In genomic region chr4:112652216-112652615, GRCh38 we compare ENCODE assay signal across 21 cellular contexts. TPM values are rescaled to one million over a fixed set of nuclear protein-coding genes. Genes with fewer than 3 reads are reported as not detected.
DNase-seq lines count a peak whose midpoint lies in the region; ATAC-seq and TF ChIP-seq lines count a peak whose summit lies in the region.
"Had no signal": no experiment of that assay in that cellular context is flagged by ENCODE, and none has a peak within 500 bp of the region (broad histone marks: within the 10 kb centered on the region; RNA-seq: fewer than 3 reads in every experiment).

No MANE protein-coding gene starts in this region.

- no peak overlapping the region for H2AFZ ChIP-seq in neuronal stem cell (ENCODE audit: low read length)

- no peak overlapping the region for H2BK12ac ChIP-seq in neuronal stem cell (ENCODE audit: low read length)

- H3K36me3 ChIP-seq in HUES48 (ENCODE audit: control insufficient read depth, insufficient read depth, low read length) (peaks cover 39% of the 10 kb centered on the region), ectodermal cell (ENCODE audit: control insufficient read depth, insufficient read depth, low read length) (peaks cover 5% of the 10 kb centered on the region), iPS DF 6.9 (ENCODE audit: control insufficient read depth, insufficient read depth, low read length) (peaks cover 8% of the 10 kb centered on the region; the same call in 1 of the 2 replicates), neuronal stem cell (replicated peaks in 1 of 2; ENCODE audit: control insufficient read depth in 2 of 2, insufficient read depth in 2 of 2, low read length in 2 of 2) (peaks cover 2 to 93% of the 10 kb centered on the region in 2 donors)

- H3K18ac ChIP-seq in neuronal stem cell (ENCODE audit: low read length) = no peak overlapping the region

- no peaks in the 10 kb centered on the region for H3K9me3 ChIP-seq in HUES48 (ENCODE audit: control insufficient read depth, insufficient read depth, low read length)
- no peaks in the 10 kb centered on the region for H3K9me3 ChIP-seq in ectodermal cell (ENCODE audit: control insufficient read depth, low read length)
- H3K9me3 ChIP-seq in iPS DF 6.9 (ENCODE audit: control insufficient read depth, insufficient read depth, low read length) = no peaks in the 10 kb centered on the region
- no peaks in the 10 kb centered on the region for H3K9me3 ChIP-seq in neuronal stem cell (replicated peaks in 1 of 2; ENCODE audit: control insufficient read depth in 2 of 2, insufficient read depth in 1 of 2, low read depth in 1 of 2, low read length in 2 of 2)
- H3K9me3 ChIP-seq: BE2C had no signal

- WGBS in ectodermal cell, 2 experiments = no CpG with 5 or more reads among the region's 1 CpG
- WGBS in iPS DF 6.9 (ENCODE audit: insufficient coverage, insufficient read length) = no CpG with 5 or more reads among the region's 1 CpG
- WGBS in neuronal stem cell (ENCODE audit: extremely low coverage in 2 of 2, insufficient read length in 2 of 2, insufficient replicate concordance in 1 of 2), 2 donors = no CpG with 5 or more reads among the region's 1 CpG

- H3K4me2 ChIP-seq in neuronal stem cell (ENCODE audit: insufficient read depth, low read length, poor library complexity, severe bottlenecking) = no peak overlapping the region

- ATAC-seq in SK-N-SH treated with all-trans-retinoic acid at 6 μM for 48 hours = no peak
- ATAC-seq: HepG2, K562 had no signal

- in situ Hi-C loops in KBM-7 (cut with MboI; ENCODE audit: low pct_unique_long_range_greater_than_20kb, low sequenced_read_pairs) = no loop called here

- no peak overlapping the region for H4K91ac ChIP-seq in neuronal stem cell (ENCODE audit: low read depth, low read length, poor library complexity)

- no peak overlapping the region for H3K23ac ChIP-seq in neuronal stem cell (ENCODE audit: low read depth, low read length, poor library complexity)

- H2AK5ac ChIP-seq in neuronal stem cell (ENCODE audit: low read depth, low read length) = no peak overlapping the region

- no peak overlapping the region for H3K14ac ChIP-seq in neuronal stem cell (ENCODE audit: low read length)

- no peak overlapping the region for H2BK15ac ChIP-seq in neuronal stem cell (ENCODE audit: low read length)

- H3K4me3 ChIP-seq in HUES48 (ENCODE audit: low read depth, low read length) (peak overlapping the region; percentile 77), ectodermal cell (ENCODE audit: insufficient read depth, low read depth, low read length) (peak overlapping the region; percentile 14), iPS DF 6.9 (ENCODE audit: low read length) (no peak overlapping the region), neuronal stem cell (ENCODE audit: low read length in 2 of 2) (no peak overlapping the region)
- H3K4me3 ChIP-seq: K562 had no signal

- no peak overlapping the region for H4K8ac ChIP-seq in neuronal stem cell (ENCODE audit: low read depth, low read length)

- no peak overlapping the region for H2BK5ac ChIP-seq in neuronal stem cell (ENCODE audit: low read length)

- peak; percentile 87 for DNase-seq in iPS DF 6.9 (ENCODE audit: low read depth, low spot score)
- peak; percentile 51 for DNase-seq in neuronal stem cell (ENCODE audit: low spot score)
- DNase-seq in KBM-7 = no peak
- no peak for DNase-seq in activated CD4-positive, CD25-positive, alpha-beta regulatory T cell treated with anti-CD3 and anti-CD28 coated beads, Interleukin-2, amount 50 U/mL, for 72 hours
- DNase-seq in substantia nigra (lab: John Stamatoyannopoulos, UW) = no peak
- DNase-seq: BE2C, DMS53, EL, HCEC 1CT, MM.1S, NCI-H1048, NCI-H1417 treated with DMSO at 0.1 percent for 48 hours, NCI-H187, NCI-H446, NCI-H526, Right ventricle myocardium superior had no signal

- H3K79me1 ChIP-seq in neuronal stem cell (ENCODE audit: low read depth, low read length) = no peaks in the 10 kb centered on the region

- H3K4me1 ChIP-seq in HUES48 (ENCODE audit: control insufficient read depth, insufficient read depth, low read length) (peaks cover 63% of the 10 kb centered on the region), ectodermal cell (ENCODE audit: control insufficient read depth, insufficient read depth, low read length) (peaks cover 34% of the 10 kb centered on the region), iPS DF 6.9 (ENCODE audit: control insufficient read depth, insufficient read depth, low read length) (peaks cover 4% of the 10 kb centered on the region; the same call in 1 of the 2 replicates), neuronal stem cell (ENCODE audit: control insufficient read depth in 2 of 2, insufficient read depth in 1 of 2, low read depth in 1 of 2, low read length in 2 of 2) (peaks cover 3 to 11% of the 10 kb centered on the region in 2 donors)
- H3K4me1 ChIP-seq: BE2C had no signal

- H3K9ac ChIP-seq in HUES48 (ENCODE audit: low read depth, low read length) = peak overlapping the region; percentile 72
- no peak overlapping the region for H3K9ac ChIP-seq in neuronal stem cell (ENCODE audit: low read depth, low read length, poor library complexity)

- H3K27ac ChIP-seq in HUES48 (ENCODE audit: low read depth, low read length) (peak overlapping the region; percentile 99), ectodermal cell (ENCODE audit: insufficient read depth, low read depth, low read length, poor library complexity, severe bottlenecking) (peak overlapping the region; percentile 40), iPS DF 6.9 (ENCODE audit: low read length) (no peak overlapping the region), neuronal stem cell (replicated peaks; ENCODE audit: low read length) (no peak overlapping the region), substantia nigra (ENCODE audit: low read depth, low read length, poor library complexity, severe bottlenecking) (no peak overlapping the region)

- no peak overlapping the region for H3K4ac ChIP-seq in neuronal stem cell (ENCODE audit: low read length)

- no peaks in the 10 kb centered on the region for H3K27me3 ChIP-seq in HUES48 (ENCODE audit: control insufficient read depth, insufficient read depth, low read length)
- no peaks in the 10 kb centered on the region for H3K27me3 ChIP-seq in ectodermal cell (ENCODE audit: control insufficient read depth, insufficient read depth, low read length, poor library complexity, severe bottlenecking)
- no peaks in the 10 kb centered on the region for H3K27me3 ChIP-seq in iPS DF 6.9 (ENCODE audit: control insufficient read depth, insufficient read depth, low read length)
- no peaks in the 10 kb centered on the region for H3K27me3 ChIP-seq in neuronal stem cell (ENCODE audit: control insufficient read depth in 3 of 3, insufficient read depth in 3 of 3, low read depth in 1 of 3, low read length in 3 of 3)
- H3K27me3 ChIP-seq: BE2C had no signal

- H2BK120ac ChIP-seq in neuronal stem cell (ENCODE audit: low read depth, low read length) = no peak overlapping the region

TF ChIP-seq in SK-N-SH treated with all-trans-retinoic acid at 6 μM for 48 hours, 23 proteins besides CTCF, POLR2A, EP300 and RAD21 (continues in another document):
- TF ChIP-seq PPARA (CRISPR knock-in tag; IDR thresholded peaks at IDR 0.05; ENCODE audit: borderline replicate concordance) (no peak), POU6F1 (CRISPR knock-in tag; IDR thresholded peaks at IDR 0.05; ENCODE audit: borderline replicate concordance, low read depth) (no peak), TSHZ2 (CRISPR knock-in tag; IDR thresholded peaks at IDR 0.05) (no peak), BACH2 (CRISPR knock-in tag; IDR thresholded peaks at IDR 0.05; ENCODE audit: borderline replicate concordance) (no peak), ZNF565 (CRISPR knock-in tag; conservative IDR thresholded peaks at IDR 0.05; ENCODE audit: low read depth) (no peak)

RNA-seq across cellular contexts. Expression of gene LARP7, which starts 15.3 kb away (rescaled TPM):
- 126 TPM for polyA plus RNA-seq in ectodermal cell (2013, experiment 1 of 4)
- polyA plus RNA-seq in ectodermal cell (2013, experiment 2 of 4) = 119 TPM
- 82.2 TPM for polyA plus RNA-seq in ectodermal cell (2013, experiment 3 of 4)
- 94.9 TPM for polyA plus RNA-seq in ectodermal cell (2013, experiment 4 of 4)
- polyA plus RNA-seq in neuronal stem cell (2013, experiment 1 of 2) = 166 TPM
- 178 TPM for polyA plus RNA-seq in neuronal stem cell (2013, experiment 2 of 2)

RNA-seq across cellular contexts. Expression of gene ZGRF1, which starts 15.5 kb away (rescaled TPM):
- 29.4 TPM for polyA plus RNA-seq in ectodermal cell (2013, experiment 1 of 4)
- polyA plus RNA-seq in ectodermal cell (2013, experiment 2 of 4) = 34.4 TPM
- 23.0 TPM for polyA plus RNA-seq in ectodermal cell (2013, experiment 3 of 4)
- polyA plus RNA-seq in ectodermal cell (2013, experiment 4 of 4) = 26.0 TPM
- polyA plus RNA-seq in neuronal stem cell (2013, experiment 1 of 2) = 19.8 TPM
- 21.4 TPM for polyA plus RNA-seq in neuronal stem cell (2013, experiment 2 of 2)

Comparison
In these comparisons a context has a peak if more than half of its experiments do, and no peak if none do; other contexts are left out.
1. H3K27ac ChIP-seq: peak in HUES48 (single experiment) and ectodermal cell (single experiment); none in iPS DF 6.9 (single experiment), neuronal stem cell (single experiment) and substantia nigra (single experiment).
2. H3K4me3 ChIP-seq: peak in HUES48 (single experiment) and ectodermal cell (single experiment); none in iPS DF 6.9 (single experiment) and neuronal stem cell (0 of 2).
3. DNase-seq: peak in iPS DF 6.9 (single experiment) and neuronal stem cell (single experiment); none in KBM-7 (single experiment), activated CD4-positive, CD25-positive, alpha-beta regulatory T cell treated with anti-CD3 and anti-CD28 coated beads, Interleukin-2, amount 50 U/mL, for 72 hours (single experiment) and substantia nigra (0 of 49).